In the genomic region with DNA sequence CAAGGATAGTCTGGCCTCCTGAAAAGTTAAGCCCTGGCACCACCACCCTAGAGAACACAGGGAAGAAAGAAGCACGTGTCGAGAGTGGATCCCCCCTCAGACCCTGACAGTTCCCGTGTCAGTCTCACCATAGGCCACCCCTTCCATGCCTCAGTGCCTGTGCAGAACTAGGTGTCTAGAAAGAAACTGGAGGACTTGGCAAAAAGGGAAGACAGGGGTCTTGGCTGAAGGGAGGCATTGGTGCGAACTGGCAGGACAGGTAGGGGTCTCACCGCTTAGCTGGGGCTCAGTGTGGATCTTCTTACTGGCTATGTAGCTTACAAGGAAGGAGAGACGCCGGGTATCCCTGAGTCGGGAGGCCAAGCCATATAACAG, we compare ENCODE assay signal across 1 cellular context.
TF ChIP-seq lines count a peak whose summit lies in the region.

No MANE protein-coding gene starts in this region.

TF ChIP-seq in HepG2, 621 proteins besides CTCF, POLR2A, EP300 and RAD21 (continues in another document):
- TF ChIP-seq HNF4A (CRISPR knock-in tag; IDR thresholded peaks at IDR 0.05) (no peak), ZNF629 (CRISPR knock-in tag; conservative IDR thresholded peaks at IDR 0.05) (no peak), PHB2 (IDR thresholded peaks at IDR 0.05; ENCODE audit: partially characterized antibody) (no peak), SNRNP70 (IDR thresholded peaks at IDR 0.05; ENCODE audit: low read depth, low read length) (no peak), CENPX (CRISPR knock-in tag; IDR thresholded peaks at IDR 0.05) (no peak), MXI1 (IDR thresholded peaks at IDR 0.05; ENCODE audit: borderline replicate concordance, low read depth, low read length) (no peak), KLF9 (CRISPR knock-in tag; IDR thresholded peaks at IDR 0.05; ENCODE audit: low read depth) (no peak), ZNF556 (CRISPR knock-in tag; IDR thresholded peaks at IDR 0.05; ENCODE audit: borderline replicate concordance) (no peak), ZNF33B (CRISPR knock-in tag; IDR thresholded peaks at IDR 0.05) (0 out of 2 replicates have a peak, but pooled peaks have one; percentile 13), ZNF558 (CRISPR knock-in tag; IDR thresholded peaks at IDR 0.05; ENCODE audit: borderline replicate concordance) (no peak), PHF21A (CRISPR knock-in tag; IDR thresholded peaks at IDR 0.05) (no peak), RARA (CRISPR knock-in tag; IDR thresholded peaks at IDR 0.05) (no peak), MYNN (CRISPR knock-in tag; IDR thresholded peaks at IDR 0.05; ENCODE audit: low read depth) (no peak), PCBP1 (IDR thresholded peaks at IDR 0.05; ENCODE audit: borderline replicate concordance, low read depth, low read length) (no peak), ZNF367 (CRISPR knock-in tag; IDR thresholded peaks at IDR 0.05; ENCODE audit: borderline replicate concordance) (no peak), HMGA1 (CRISPR knock-in tag; conservative IDR thresholded peaks at IDR 0.05) (no peak), ZNF235 (CRISPR knock-in tag; IDR thresholded peaks at IDR 0.05; ENCODE audit: borderline replicate concordance) (0 out of 2 replicates have a peak, but pooled peaks have one; percentile 35), RORA (CRISPR knock-in tag; IDR thresholded peaks at IDR 0.05) (no peak), HMG20A (CRISPR knock-in tag; IDR thresholded peaks at IDR 0.05; ENCODE audit: borderline replicate concordance) (no peak), ESRRA (CRISPR knock-in tag; IDR thresholded peaks at IDR 0.05; ENCODE audit: low read depth) (no peak), ZNF747 (CRISPR knock-in tag; IDR thresholded peaks at IDR 0.05; ENCODE audit: borderline replicate concordance) (no peak), SALL1 (CRISPR knock-in tag; IDR thresholded peaks at IDR 0.05) (no peak), NKX3-1 (CRISPR knock-in tag; IDR thresholded peaks at IDR 0.05) (no peak), NFE2L2 (IDR thresholded peaks at IDR 0.05; ENCODE audit: low read length) (no peak), SIX4 (CRISPR knock-in tag; IDR thresholded peaks at IDR 0.05) (no peak)
- TF ChIP-seq, protein P1, sequence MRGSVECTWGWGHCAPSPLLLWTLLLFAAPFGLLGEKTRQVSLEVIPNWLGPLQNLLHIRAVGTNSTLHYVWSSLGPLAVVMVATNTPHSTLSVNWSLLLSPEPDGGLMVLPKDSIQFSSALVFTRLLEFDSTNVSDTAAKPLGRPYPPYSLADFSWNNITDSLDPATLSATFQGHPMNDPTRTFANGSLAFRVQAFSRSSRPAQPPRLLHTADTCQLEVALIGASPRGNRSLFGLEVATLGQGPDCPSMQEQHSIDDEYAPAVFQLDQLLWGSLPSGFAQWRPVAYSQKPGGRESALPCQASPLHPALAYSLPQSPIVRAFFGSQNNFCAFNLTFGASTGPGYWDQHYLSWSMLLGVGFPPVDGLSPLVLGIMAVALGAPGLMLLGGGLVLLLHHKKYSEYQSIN (CRISPR knock-in tag; IDR thresholded peaks at IDR 0.05; ENCODE audit: borderline replicate concordance) = no peak
- TF ChIP-seq, protein P2, sequence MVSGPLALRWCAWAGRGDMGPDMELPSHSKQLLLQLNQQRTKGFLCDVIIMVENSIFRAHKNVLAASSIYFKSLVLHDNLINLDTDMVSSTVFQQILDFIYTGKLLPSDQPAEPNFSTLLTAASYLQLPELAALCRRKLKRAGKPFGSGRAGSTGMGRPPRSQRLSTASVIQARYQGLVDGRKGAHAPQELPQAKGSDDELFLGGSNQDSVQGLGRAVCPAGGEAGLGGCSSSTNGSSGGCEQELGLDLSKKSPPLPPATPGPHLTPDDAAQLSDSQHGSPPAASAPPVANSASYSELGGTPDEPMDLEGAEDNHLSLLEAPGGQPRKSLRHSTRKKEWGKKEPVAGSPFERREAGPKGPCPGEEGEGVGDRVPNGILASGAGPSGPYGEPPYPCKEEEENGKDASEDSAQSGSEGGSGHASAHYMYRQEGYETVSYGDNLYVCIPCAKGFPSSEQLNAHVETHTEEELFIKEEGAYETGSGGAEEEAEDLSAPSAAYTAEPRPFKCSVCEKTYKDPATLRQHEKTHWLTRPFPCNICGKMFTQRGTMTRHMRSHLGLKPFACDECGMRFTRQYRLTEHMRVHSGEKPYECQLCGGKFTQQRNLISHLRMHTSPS (CRISPR knock-in tag; IDR thresholded peaks at IDR 0.05; ENCODE audit: low read depth) = no peak
- TF ChIP-seq, protein P3, sequence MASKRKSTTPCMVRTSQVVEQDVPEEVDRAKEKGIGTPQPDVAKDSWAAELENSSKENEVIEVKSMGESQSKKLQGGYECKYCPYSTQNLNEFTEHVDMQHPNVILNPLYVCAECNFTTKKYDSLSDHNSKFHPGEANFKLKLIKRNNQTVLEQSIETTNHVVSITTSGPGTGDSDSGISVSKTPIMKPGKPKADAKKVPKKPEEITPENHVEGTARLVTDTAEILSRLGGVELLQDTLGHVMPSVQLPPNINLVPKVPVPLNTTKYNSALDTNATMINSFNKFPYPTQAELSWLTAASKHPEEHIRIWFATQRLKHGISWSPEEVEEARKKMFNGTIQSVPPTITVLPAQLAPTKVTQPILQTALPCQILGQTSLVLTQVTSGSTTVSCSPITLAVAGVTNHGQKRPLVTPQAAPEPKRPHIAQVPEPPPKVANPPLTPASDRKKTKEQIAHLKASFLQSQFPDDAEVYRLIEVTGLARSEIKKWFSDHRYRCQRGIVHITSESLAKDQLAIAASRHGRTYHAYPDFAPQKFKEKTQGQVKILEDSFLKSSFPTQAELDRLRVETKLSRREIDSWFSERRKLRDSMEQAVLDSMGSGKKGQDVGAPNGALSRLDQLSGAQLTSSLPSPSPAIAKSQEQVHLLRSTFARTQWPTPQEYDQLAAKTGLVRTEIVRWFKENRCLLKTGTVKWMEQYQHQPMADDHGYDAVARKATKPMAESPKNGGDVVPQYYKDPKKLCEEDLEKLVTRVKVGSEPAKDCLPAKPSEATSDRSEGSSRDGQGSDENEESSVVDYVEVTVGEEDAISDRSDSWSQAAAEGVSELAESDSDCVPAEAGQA (IDR thresholded peaks at IDR 0.05; ENCODE audit: low read depth) = no peak
- TF ChIP-seq, protein P3 (CRISPR knock-in tag; IDR thresholded peaks at IDR 0.05; ENCODE audit: borderline replicate concordance) = no peak
- TF ChIP-seq, protein P4, sequence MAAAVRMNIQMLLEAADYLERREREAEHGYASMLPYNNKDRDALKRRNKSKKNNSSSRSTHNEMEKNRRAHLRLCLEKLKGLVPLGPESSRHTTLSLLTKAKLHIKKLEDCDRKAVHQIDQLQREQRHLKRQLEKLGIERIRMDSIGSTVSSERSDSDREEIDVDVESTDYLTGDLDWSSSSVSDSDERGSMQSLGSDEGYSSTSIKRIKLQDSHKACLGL (CRISPR knock-in tag; IDR thresholded peaks at IDR 0.05) = 0 out of 2 replicates have a peak, but pooled peaks have one; percentile 2
- TF ChIP-seq, protein P5, sequence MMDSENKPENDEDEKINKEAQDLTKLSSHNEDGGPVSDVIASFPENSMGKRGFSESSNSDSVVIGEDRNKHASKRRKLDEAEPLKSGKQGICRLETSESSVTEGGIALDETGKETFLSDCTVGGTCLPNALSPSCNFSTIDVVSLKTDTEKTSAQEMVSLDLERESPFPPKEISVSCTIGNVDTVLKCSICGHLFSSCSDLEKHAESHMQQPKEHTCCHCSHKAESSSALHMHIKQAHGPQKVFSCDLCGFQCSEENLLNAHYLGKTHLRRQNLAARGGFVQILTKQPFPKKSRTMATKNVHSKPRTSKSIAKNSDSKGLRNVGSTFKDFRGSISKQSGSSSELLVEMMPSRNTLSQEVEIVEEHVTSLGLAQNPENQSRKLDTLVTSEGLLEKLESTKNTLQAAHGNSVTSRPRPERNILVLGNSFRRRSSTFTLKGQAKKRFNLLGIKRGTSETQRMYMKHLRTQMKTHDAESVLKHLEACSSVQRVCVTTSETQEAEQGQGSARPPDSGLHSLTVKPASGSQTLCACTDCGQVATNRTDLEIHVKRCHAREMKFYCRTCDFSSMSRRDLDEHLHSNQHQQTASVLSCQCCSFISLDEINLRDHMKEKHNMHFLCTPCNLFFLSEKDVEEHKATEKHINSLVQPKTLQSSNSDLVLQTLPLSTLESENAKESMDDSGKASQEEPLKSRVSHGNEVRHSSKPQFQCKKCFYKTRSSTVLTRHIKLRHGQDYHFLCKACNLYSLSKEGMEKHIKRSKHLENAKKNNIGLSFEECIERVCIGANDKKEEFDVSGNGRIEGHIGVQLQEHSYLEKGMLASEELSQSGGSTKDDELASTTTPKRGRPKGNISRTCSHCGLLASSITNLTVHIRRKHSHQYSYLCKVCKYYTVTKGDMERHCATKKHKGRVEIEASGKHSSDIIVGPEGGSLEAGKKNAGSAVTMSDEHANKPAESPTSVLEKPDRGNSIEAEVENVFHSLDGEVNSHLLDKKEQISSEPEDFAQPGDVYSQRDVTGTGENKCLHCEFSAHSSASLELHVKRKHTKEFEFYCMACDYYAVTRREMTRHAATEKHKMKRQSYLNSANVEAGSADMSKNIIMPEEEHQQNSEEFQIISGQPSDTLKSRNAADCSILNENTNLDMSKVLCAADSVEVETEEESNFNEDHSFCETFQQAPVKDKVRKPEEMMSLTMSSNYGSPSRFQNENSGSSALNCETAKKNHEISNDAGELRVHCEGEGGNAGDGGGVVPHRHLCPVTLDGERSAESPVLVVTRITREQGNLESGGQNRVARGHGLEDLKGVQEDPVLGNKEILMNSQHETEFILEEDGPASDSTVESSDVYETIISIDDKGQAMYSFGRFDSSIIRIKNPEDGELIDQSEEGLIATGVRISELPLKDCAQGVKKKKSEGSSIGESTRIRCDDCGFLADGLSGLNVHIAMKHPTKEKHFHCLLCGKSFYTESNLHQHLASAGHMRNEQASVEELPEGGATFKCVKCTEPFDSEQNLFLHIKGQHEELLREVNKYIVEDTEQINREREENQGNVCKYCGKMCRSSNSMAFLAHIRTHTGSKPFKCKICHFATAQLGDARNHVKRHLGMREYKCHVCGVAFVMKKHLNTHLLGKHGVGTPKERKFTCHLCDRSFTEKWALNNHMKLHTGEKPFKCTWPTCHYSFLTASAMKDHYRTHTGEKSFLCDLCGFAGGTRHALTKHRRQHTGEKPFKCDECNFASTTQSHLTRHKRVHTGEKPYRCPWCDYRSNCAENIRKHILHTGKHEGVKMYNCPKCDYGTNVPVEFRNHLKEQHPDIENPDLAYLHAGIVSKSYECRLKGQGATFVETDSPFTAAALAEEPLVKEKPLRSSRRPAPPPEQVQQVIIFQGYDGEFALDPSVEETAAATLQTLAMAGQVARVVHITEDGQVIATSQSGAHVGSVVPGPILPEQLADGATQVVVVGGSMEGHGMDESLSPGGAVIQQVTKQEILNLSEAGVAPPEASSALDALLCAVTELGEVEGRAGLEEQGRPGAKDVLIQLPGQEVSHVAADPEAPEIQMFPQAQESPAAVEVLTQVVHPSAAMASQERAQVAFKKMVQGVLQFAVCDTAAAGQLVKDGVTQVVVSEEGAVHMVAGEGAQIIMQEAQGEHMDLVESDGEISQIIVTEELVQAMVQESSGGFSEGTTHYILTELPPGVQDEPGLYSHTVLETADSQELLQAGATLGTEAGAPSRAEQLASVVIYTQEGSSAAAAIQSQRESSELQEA (CRISPR knock-in tag; IDR thresholded peaks at IDR 0.05; ENCODE audit: not compliant biosample characterization) = no peak
- TF ChIP-seq, protein P6, sequence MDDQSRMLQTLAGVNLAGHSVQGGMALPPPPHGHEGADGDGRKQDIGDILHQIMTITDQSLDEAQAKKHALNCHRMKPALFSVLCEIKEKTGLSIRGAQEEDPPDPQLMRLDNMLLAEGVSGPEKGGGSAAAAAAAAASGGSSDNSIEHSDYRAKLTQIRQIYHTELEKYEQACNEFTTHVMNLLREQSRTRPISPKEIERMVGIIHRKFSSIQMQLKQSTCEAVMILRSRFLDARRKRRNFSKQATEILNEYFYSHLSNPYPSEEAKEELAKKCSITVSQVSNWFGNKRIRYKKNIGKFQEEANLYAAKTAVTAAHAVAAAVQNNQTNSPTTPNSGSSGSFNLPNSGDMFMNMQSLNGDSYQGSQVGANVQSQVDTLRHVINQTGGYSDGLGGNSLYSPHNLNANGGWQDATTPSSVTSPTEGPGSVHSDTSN (CRISPR knock-in tag; IDR thresholded peaks at IDR 0.05; ENCODE audit: borderline replicate concordance) = no peak
- TF ChIP-seq, protein P7, sequence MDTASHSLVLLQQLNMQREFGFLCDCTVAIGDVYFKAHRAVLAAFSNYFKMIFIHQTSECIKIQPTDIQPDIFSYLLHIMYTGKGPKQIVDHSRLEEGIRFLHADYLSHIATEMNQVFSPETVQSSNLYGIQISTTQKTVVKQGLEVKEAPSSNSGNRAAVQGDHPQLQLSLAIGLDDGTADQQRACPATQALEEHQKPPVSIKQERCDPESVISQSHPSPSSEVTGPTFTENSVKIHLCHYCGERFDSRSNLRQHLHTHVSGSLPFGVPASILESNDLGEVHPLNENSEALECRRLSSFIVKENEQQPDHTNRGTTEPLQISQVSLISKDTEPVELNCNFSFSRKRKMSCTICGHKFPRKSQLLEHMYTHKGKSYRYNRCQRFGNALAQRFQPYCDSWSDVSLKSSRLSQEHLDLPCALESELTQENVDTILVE (CRISPR knock-in tag; IDR thresholded peaks at IDR 0.05) = no peak
